In genomic region chr21:46556802-46557201, GRCh38 we compare ENCODE assay signal across 24 cellular contexts. TPM values are rescaled to one million over a fixed set of nuclear protein-coding genes. Genes with fewer than 3 reads are reported as not detected.
"Had no signal": no experiment of that assay in that cellular context is flagged by ENCODE, and none has a peak within 500 bp of the region (broad histone marks: within the 10 kb centered on the region; RNA-seq: fewer than 3 reads in every experiment).

No MANE protein-coding gene starts in this region.

- DNase-seq: activated CD4-positive, alpha-beta T cell treated with anti-CD3 and anti-CD28 coated beads for 1 hour; activated gamma-delta T cell; activated T-cell treated with anti-CD3 and anti-CD28 coated beads, Interleukin-2, amount 50 U/mL, for 4 hours; brain microvascular endothelial cell; colonic mucosa; endodermal cell; foreskin keratinocyte; hypothalamus; kidney; left lung; mammary epithelial cell; midbrain; occipital lobe; retina; stimulated activated CD4-positive, alpha-beta T cell treated with anti-CD3 and anti-CD28 coated beads, Interleukin-12 subunit alpha, Interleukin-12 subunit beta, amount 100 ng/mL, for 4 hours; stimulated activated CD4-positive, alpha-beta T cell treated with anti-CD3 and anti-CD28 coated beads, Interleukin-1b, Interleukin-23, amount 100 ng/mL, for 48 hours; stimulated activated CD8-positive, alpha-beta memory T cell treated with anti-CD3 and anti-CD28 coated beads, Interleukin-4, amount 100 ng/mL, for 48 hours; stimulated activated naive CD4-positive, alpha-beta T cell treated with Interleukin-2 at 50 U/mL for 16 hours; tibial artery; WERI-Rb-1 had no signal

- H3K27ac ChIP-seq: brain microvascular endothelial cell, colonic mucosa, epithelial cell of prostate, foreskin keratinocyte, left lung, tibial artery, WERI-Rb-1 had no signal

- H3K27ac Mint-ChIP-seq: endodermal cell; T-helper 1 cell treated with Interleukin-12 subunit alpha and Interleukin-12 subunit beta and Interleukin-4 antibody, amounts not matched to agents 30 μg/mL and 1 μg/mL, for 36 hours had no signal

- H3K27me3 ChIP-seq: brain microvascular endothelial cell, colonic mucosa, foreskin keratinocyte, left lung, tibial artery had no signal

- H3K4me3 Mint-ChIP-seq: activated T-cell treated with anti-CD3 and anti-CD28 coated beads, Interleukin-2, amount 50 U/mL, for 4 hours; central memory CD8-positive, alpha-beta T cell; endodermal cell; T-helper 1 cell treated with Interleukin-12 subunit alpha and Interleukin-12 subunit beta and Interleukin-4 antibody, amounts not matched to agents 30 μg/mL and 1 μg/mL, for 36 hours had no signal

- H3K4me1 Mint-ChIP-seq: endodermal cell had no signal

- H3K27me3 Mint-ChIP-seq: central memory CD8-positive, alpha-beta T cell had no signal

- H3K9me3 Mint-ChIP-seq: activated T-cell treated with anti-CD3 and anti-CD28 coated beads, Interleukin-2, amount 50 U/mL, for 4 hours; central memory CD8-positive, alpha-beta T cell; endodermal cell; T-helper 1 cell treated with Interleukin-12 subunit alpha and Interleukin-12 subunit beta and Interleukin-4 antibody, amounts not matched to agents 30 μg/mL and 1 μg/mL, for 36 hours had no signal

- ATAC-seq: activated T-cell treated with anti-CD3 and anti-CD28 coated beads, Interleukin-2, amount 50 U/mL, for 4 hours; foreskin keratinocyte; left lung had no signal

- H3K9me3 ChIP-seq: colonic mucosa, left lung, tibial artery had no signal

- H3K4me3 ChIP-seq: colonic mucosa, left lung, tibial artery had no signal

- H3K4me1 ChIP-seq: colonic mucosa, foreskin keratinocyte, left lung, tibial artery had no signal

RNA-seq across cellular contexts. Expression of gene S100B, which starts 48.1 kb away (rescaled TPM):
- total RNA-seq: endodermal cell, fibroblast of lung, foreskin keratinocyte had no signal
